ENCODE assay signal across 8 cellular contexts in genomic region chr6:20534295-20534897, GRCh38. TPM values are rescaled to one million over a fixed set of nuclear protein-coding genes. Genes with fewer than 3 reads are reported as not detected.
DNase-seq lines count a peak whose midpoint lies in the region; ATAC-seq and TF ChIP-seq lines count a peak whose summit lies in the region.

CDKAL1 (plus strand) TSS chr6:20534457; CDS start chr6:20546351, 11,894 bp downstream.

- H3K4me1 ChIP-seq in colonic mucosa: no peaks in the 10 kb centered on the region

- CTCF ChIA-PET in activated CD4-positive, alpha-beta T cell treated with anti-CD3 and anti-CD28 coated beads for 36 hours (lab: Charles Lee): interaction anchor here (1.1 to 2.9 kb wide), 2 partner anchors 11 to 130 kb away, joined by 4 to 12 read pairs; no protein-coding TSS in a partner anchor

- POLR2A ChIA-PET in activated CD4-positive, alpha-beta T cell treated with anti-CD3 and anti-CD28 coated beads for 36 hours (lab: Charles Lee): interaction anchor here (0.7 to 2.5 kb wide), 3 partner anchors 130 to 410 kb away, joined by 3 to 12 read pairs (median 5); no protein-coding TSS in a partner anchor

- H3K9me3 ChIP-seq in colonic mucosa: no peaks in the 10 kb centered on the region

- H3K27ac ChIP-seq in colonic mucosa: peak within 1 kb of the TSS; percentile 68
- H3K27ac ChIP-seq in layer of hippocampus (ENCODE audit: low read depth, low read length): peak within 1 kb of the TSS; percentile 66

- H3K27me3 ChIP-seq in colonic mucosa: no peaks in the 10 kb centered on the region
- no peaks in the 10 kb centered on the region for H3K27me3 ChIP-seq in layer of hippocampus (ENCODE audit: control insufficient read depth, insufficient read depth, low read length)

- peak within 1 kb of the TSS; percentile 97 for H3K27ac Mint-ChIP-seq in activated CD4-positive, alpha-beta T cell treated with anti-CD3 and anti-CD28 coated beads for 36 hours

- H3K9ac ChIP-seq in colonic mucosa (ENCODE audit: low read depth in 2 of 2, low read length in 2 of 2): peak within 1 kb of the TSS; percentile 48 to 73

- intact Hi-C loops in activated CD4-positive, alpha-beta T cell treated with anti-CD3 and anti-CD28 coated beads for 36 hours (cut with DNase I, micrococcal nuclease): loop anchor here (1.0 to 5.0 kb wide), 7 partner anchors 9 to 1055 kb away; partner anchors contain the start of gene MBOAT1 (in 2 of the 2)
- intact Hi-C loops in colonic mucosa (cut with DNase I): loop anchor here (5.0 kb wide), 1 partner anchor 137 kb away; no protein-coding TSS in a partner anchor

- peak within 1 kb of the TSS; percentile 94 for H3K4me3 Mint-ChIP-seq in activated CD4-positive, alpha-beta T cell treated with anti-CD3 and anti-CD28 coated beads for 36 hours

- TF ChIP-seq CTCF in colonic mucosa (IDR thresholded peaks at IDR 0.05): no peak

- H3K36me3 ChIP-seq in colonic mucosa: no peaks in the 10 kb centered on the region

- H3K9me3 Mint-ChIP-seq in activated CD4-positive, alpha-beta T cell treated with anti-CD3 and anti-CD28 coated beads for 36 hours (ENCODE audit: low read depth): no peaks in the 10 kb centered on the region

- DNase-seq in Ammon's horn (ENCODE audit: low spot score) (peak; percentile 93), GM19238 (ENCODE audit: insufficient read length, low spot score) (peak; percentile 34), NCI-H524 (lab: John Stamatoyannopoulos, UW) (peak; percentile 70 to 93), colonic mucosa (peak; percentile 97)
- DNase-seq in activated CD4-positive, alpha-beta T cell treated with anti-CD3 and anti-CD28 coated beads for 36 hours: peak; percentile 94
- peak; percentile 74 to 86 for DNase-seq in stimulated activated CD4-positive, alpha-beta T cell treated with anti-CD3 and anti-CD28 coated beads, Interleukin-1b, Interleukin-23, amount 100 ng/mL, for 4 hours (ENCODE audit: low read depth in 2 of 2)

- H3K4me1 Mint-ChIP-seq in activated CD4-positive, alpha-beta T cell treated with anti-CD3 and anti-CD28 coated beads for 36 hours: peaks cover 34% of the 10 kb centered on the region

- peak; percentile 89 for ATAC-seq in HG03442 (IDR thresholded peaks at IDR 0.05; ENCODE audit: unreplicated experiment)
- peak; percentile 89 for ATAC-seq in activated CD4-positive, alpha-beta T cell treated with anti-CD3 and anti-CD28 coated beads for 36 hours

- H3K36me3 Mint-ChIP-seq in activated CD4-positive, alpha-beta T cell treated with anti-CD3 and anti-CD28 coated beads for 36 hours (ENCODE audit: low read depth): peaks cover 12% of the 10 kb centered on the region

- no peaks in the 10 kb centered on the region for H3K27me3 Mint-ChIP-seq in activated CD4-positive, alpha-beta T cell treated with anti-CD3 and anti-CD28 coated beads for 36 hours

- H3K4me3 ChIP-seq in colonic mucosa: peak within 1 kb of the TSS; percentile 98

RNA-seq across cellular contexts. Expression of gene CDKAL1, which starts in this region (rescaled TPM):
- total RNA-seq in activated CD4-positive, alpha-beta T cell treated with anti-CD3 and anti-CD28 coated beads for 36 hours: 10 to 100 TPM; 22.1 to 23.4 TPM
- total RNA-seq in colonic mucosa: 10 to 100 TPM; 13.8 to 14.2 TPM

Comparison
In these comparisons a context has a peak if more than half of its experiments do, and no peak if none do; other contexts are left out.
1. Peak in every context shown above with its lines: DNase-seq, ATAC-seq, H3K4me3 ChIP-seq and H3K27ac ChIP-seq.
2. DNase-seq: peak in every context shown above with its lines; median percentile 97 in colonic mucosa; 94 in activated CD4-positive, alpha-beta T cell treated with anti-CD3 and anti-CD28 coated beads for 36 hours; 93 in Ammon's horn; 82 in NCI-H524; 80 in stimulated activated CD4-positive, alpha-beta T cell treated with anti-CD3 and anti-CD28 coated beads, Interleukin-1b, Interleukin-23, amount 100 ng/mL, for 4 hours; 34 in GM19238.